In genomic region chr2:149125031-149125725, GRCh38 we compare ENCODE assay signal across 19 cellular contexts.
DNase-seq lines count a peak whose midpoint lies in the region; ATAC-seq, FAIRE-seq and TF ChIP-seq lines count a peak whose summit lies in the region.
"Had no signal": no experiment of that assay in that cellular context is flagged by ENCODE, and none has a peak within 500 bp of the region (broad histone marks: within the 10 kb centered on the region; RNA-seq: fewer than 3 reads in every experiment).

No MANE protein-coding gene starts in this region.

- H3K9me3 Mint-ChIP-seq in glutamatergic neuron (ENCODE audit: unreplicated experiment), result no peaks in the 10 kb centered on the region
- H3K9me3 Mint-ChIP-seq: activated naive CD4-positive, alpha-beta T cell treated with anti-CD3 and anti-CD28 coated beads, Interleukin-2, amount 10 ng/mL, durations not matched to agents 7 days and 5 days; IgD-negative memory B cell had no signal

- WGBS in pancreas, 2 donors, result 25 to 27% methylated on average over 6 of the region's 6 CpGs

- no peaks in the 10 kb centered on the region for H3K4me1 Mint-ChIP-seq in glutamatergic neuron (ENCODE audit: low read depth, unreplicated experiment)
- H3K4me1 Mint-ChIP-seq: activated CD4-positive, alpha-beta T cell treated with anti-CD3 and anti-CD28 coated beads for 36 hours; activated naive CD4-positive, alpha-beta T cell treated with anti-CD3 and anti-CD28 coated beads, Interleukin-2, amount 10 ng/mL, durations not matched to agents 7 days and 5 days had no signal

- no peaks in the 10 kb centered on the region for H3K27me3 Mint-ChIP-seq in glutamatergic neuron (ENCODE audit: unreplicated experiment)

- peaks cover 0 to 6% (median 0%) of the 10 kb centered on the region in 3 donors for H3K4me1 ChIP-seq in pancreas
- H3K4me1 ChIP-seq: vagina had no signal

- H3K4me3 Mint-ChIP-seq in glutamatergic neuron (ENCODE audit: unreplicated experiment), result no peak overlapping the region
- H3K4me3 Mint-ChIP-seq: activated CD4-positive, alpha-beta T cell treated with anti-CD3 and anti-CD28 coated beads for 36 hours; activated naive CD4-positive, alpha-beta T cell treated with anti-CD3 and anti-CD28 coated beads, Interleukin-2, amount 10 ng/mL, durations not matched to agents 7 days and 5 days; IgD-negative memory B cell had no signal

- H3K9me3 ChIP-seq in pancreas, result no peaks in the 10 kb centered on the region
- H3K9me3 ChIP-seq: ovary, vagina had no signal

- DNase-seq in DMS153 treated with DMSO at 0.1 percent for 48 hours (lab: John Stamatoyannopoulos, UW; ENCODE audit: unreplicated experiment) (peak; percentile 77), NCI-H1105 treated with DMSO at 0.1 percent for 48 hours (lab: John Stamatoyannopoulos, UW) (peak; percentile 70), SHP77 treated with DMSO at 0.1 percent for 48 hours (lab: John Stamatoyannopoulos, UW) (peak; percentile 30), pancreas (peak in 5 of 6 donors; percentile 49 to 69 (median 62)), glutamatergic neuron (no peak), AG08395 (ENCODE audit: low spot score) (no peak), Ammon's horn (ENCODE audit: low spot score) (no peak), erythroblast (lab: John Stamatoyannopoulos, UW) (no peak)
- DNase-seq: activated CD4-positive, alpha-beta T cell treated with anti-CD3 and anti-CD28 coated beads for 36 hours; activated CD8-positive, alpha-beta memory T cell treated with anti-CD3 and anti-CD28 coated beads, Interleukin-2, amount 50 U/mL, for 48 hours; activated naive CD4-positive, alpha-beta T cell treated with anti-CD3 and anti-CD28 coated beads, Interleukin-2, amount 10 ng/mL, durations not matched to agents 7 days and 5 days; dermis blood vessel endothelial cell; DMS 273 treated with DMSO at 0.1 percent for 48 hours; HCEC 1CT; MV-4-11; ovary; stimulated activated naive CD4-positive, alpha-beta T cell treated with Interleukin-2 at 50 U/mL for 16 hours had no signal

- no peak for TF ChIP-seq POLR2A in erythroblast (IDR thresholded peaks at IDR 0.05; ENCODE audit: low read length)

- no peak for FAIRE-seq in pancreas (lab: Jason Lieb, UNC)

- H3K27ac ChIP-seq in pancreas, result peak overlapping the region in 2 of 4 donors; percentile 8 to 21
- H3K27ac ChIP-seq: ovary, vagina had no signal

- H3K27me3 ChIP-seq in pancreas, result no peaks in the 10 kb centered on the region
- H3K27me3 ChIP-seq: ovary, vagina had no signal

- H3K27ac Mint-ChIP-seq in glutamatergic neuron (ENCODE audit: unreplicated experiment), result no peak overlapping the region
- H3K27ac Mint-ChIP-seq: activated CD4-positive, alpha-beta T cell treated with anti-CD3 and anti-CD28 coated beads for 36 hours; activated naive CD4-positive, alpha-beta T cell treated with anti-CD3 and anti-CD28 coated beads, Interleukin-2, amount 10 ng/mL, durations not matched to agents 7 days and 5 days; IgD-negative memory B cell had no signal

- H3K36me3 ChIP-seq in pancreas, result no peaks in the 10 kb centered on the region
- H3K36me3 ChIP-seq: ovary, vagina had no signal

- no peak overlapping the region for H3K4me3 ChIP-seq in pancreas
- H3K4me3 ChIP-seq: ovary, vagina had no signal

- H3K36me3 Mint-ChIP-seq in glutamatergic neuron (ENCODE audit: unreplicated experiment), result no peaks in the 10 kb centered on the region
- H3K36me3 Mint-ChIP-seq: activated naive CD4-positive, alpha-beta T cell treated with anti-CD3 and anti-CD28 coated beads, Interleukin-2, amount 10 ng/mL, durations not matched to agents 7 days and 5 days had no signal

- TF ChIP-seq CTCF in pancreas (IDR thresholded peaks at IDR 0.05), result no peak
- TF ChIP-seq CTCF in glutamatergic neuron (IDR thresholded peaks at IDR 0.05; ENCODE audit: partially characterized antibody, unreplicated experiment), result no peak

- ATAC-seq in pancreas, result peak; percentile 86 to 99 (median 98)
- ATAC-seq: activated CD4-positive, alpha-beta T cell treated with anti-CD3 and anti-CD28 coated beads for 36 hours had no signal

- intact Hi-C loops in pancreas (cut with DNase I), result no loop called here

Comparison
In these comparisons a context has a peak if more than half of its experiments do, and no peak if none do; other contexts are left out.
1. DNase-seq: peak in DMS153 treated with DMSO at 0.1 percent for 48 hours (single experiment), NCI-H1105 treated with DMSO at 0.1 percent for 48 hours (single experiment), SHP77 treated with DMSO at 0.1 percent for 48 hours (single experiment) and pancreas (5 of 6); none in glutamatergic neuron (single experiment), AG08395 (single experiment), Ammon's horn (single experiment) and erythroblast (0 of 2).